1 cellular context compared by ENCODE assay signal in genomic region chr20:64082821-64083379, GRCh38.
TF ChIP-seq lines count a peak whose summit lies in the region.

No MANE protein-coding gene starts in this region.

TF ChIP-seq in HEK293, 187 proteins besides CTCF, POLR2A, EP300 and RAD21 (continued from another document):
- TF ChIP-seq PRDM10 (tag by site-specific recombination; IDR thresholded peaks at IDR 0.05) (0 out of 2 replicates have a peak, but pooled peaks have one; percentile 14), ZNF140 (tag by site-specific recombination; IDR thresholded peaks at IDR 0.05) (no peak), SCRT2 (tag by site-specific recombination; IDR thresholded peaks at IDR 0.05) (peak; percentile 77), TSHZ1 (tag by site-specific recombination; IDR thresholded peaks at IDR 0.05; ENCODE audit: borderline replicate concordance) (no peak), ZEB2 (tag by site-specific recombination; IDR thresholded peaks at IDR 0.05) (no peak), ZNF404 (tag by site-specific recombination; IDR thresholded peaks at IDR 0.05) (no peak), ZNF391 (tag by site-specific recombination; IDR thresholded peaks at IDR 0.05; ENCODE audit: borderline replicate concordance, low read depth) (no peak)
